ENCODE assay signal across 14 cellular contexts in the genomic region with DNA sequence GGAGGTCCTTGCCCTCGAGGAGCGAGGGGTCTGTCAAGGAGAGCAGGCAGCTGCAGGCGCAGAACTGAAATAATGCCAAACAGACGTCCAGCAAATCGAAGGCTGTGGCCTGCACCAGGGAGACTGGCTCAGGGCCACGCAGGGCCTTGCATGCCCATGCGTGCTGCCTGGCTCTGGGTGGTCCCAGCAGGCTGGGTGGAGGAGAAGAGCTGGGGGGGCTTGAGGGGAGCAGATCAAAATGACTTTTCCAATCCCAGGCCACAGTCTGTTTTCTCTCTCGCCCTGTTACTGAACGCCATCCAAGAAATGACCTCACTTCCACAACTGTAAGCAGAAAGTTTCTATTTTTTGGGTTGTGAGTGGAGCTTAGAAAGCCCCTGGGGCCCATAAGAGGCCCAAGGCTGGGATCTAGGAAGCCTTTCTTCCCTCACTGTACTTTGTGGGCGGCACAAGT.
DNase-seq lines count a peak whose midpoint lies in the region; ATAC-seq, FAIRE-seq and TF ChIP-seq lines count a peak whose summit lies in the region.
"Had no signal": no experiment of that assay in that cellular context is flagged by ENCODE, and none has a peak within 500 bp of the region (broad histone marks: within the 10 kb centered on the region; RNA-seq: fewer than 3 reads in every experiment).

No MANE protein-coding gene starts in this region.

- intact Hi-C loops in kidney (cut with DNase I) = no loop called here

- peaks cover 100% of the 10 kb centered on the region for H4K20me1 ChIP-seq in BLaER1

- FAIRE-seq in kidney (lab: Jason Lieb, UNC) = no peak
- FAIRE-seq: colon, keratinocyte had no signal

- peak overlapping the region; percentile 80 for H3K4me2 ChIP-seq in BLaER1

- peak overlapping the region; percentile 64; the same call in 1 of the 2 replicates for H3K9ac ChIP-seq in BLaER1
- H3K9ac ChIP-seq in kidney (ENCODE audit: low read length in 2 of 2) = no peak overlapping the region
- peak overlapping the region; percentile 27 to 62 (median 43) for H3K9ac ChIP-seq in skeletal muscle tissue (ENCODE audit: low read depth in 1 of 3, low read length in 3 of 3)

- H3K36me3 ChIP-seq in BLaER1 (peaks cover 99% of the 10 kb centered on the region), kidney (ENCODE audit: control insufficient read depth in 1 of 2, insufficient read depth in 2 of 2, low read length in 2 of 2) (peaks cover 4 to 34% of the 10 kb centered on the region in 2 donors), skeletal muscle tissue (ENCODE audit: control insufficient read depth in 3 of 3, insufficient read depth in 3 of 3, low read length in 3 of 3) (peaks cover 29 to 43% (median 30%) of the 10 kb centered on the region in 3 donors)

- no peak for TF ChIP-seq CTCF in kidney (IDR thresholded peaks at IDR 0.05; ENCODE audit: borderline replicate concordance, extremely low read depth, insufficient read depth)

- DNase-seq in dermis blood vessel endothelial cell = peak; percentile 23
- DNase-seq in kidney = no peak
- no peak for DNase-seq in SIG-M5 (lab: John Stamatoyannopoulos, UW)
- DNase-seq in NCI-H510A treated with DMSO at 0.1 percent for 48 hours (lab: John Stamatoyannopoulos, UW) = no peak
- no peak for DNase-seq in SKM-1 (lab: John Stamatoyannopoulos, UW; ENCODE audit: unreplicated experiment)
- DNase-seq: naive thymus-derived CD8-positive, alpha-beta T cell; NCI-H1105; NCI-H226 had no signal

- H3K9me3 ChIP-seq in BLaER1 = no peaks in the 10 kb centered on the region
- no peaks in the 10 kb centered on the region for H3K9me3 ChIP-seq in kidney (ENCODE audit: control insufficient read depth in 1 of 2, low read length in 2 of 2)
- H3K9me3 ChIP-seq in skeletal muscle tissue (ENCODE audit: control insufficient read depth in 3 of 3, low read length in 3 of 3) = no peaks in the 10 kb centered on the region

- no peaks in the 10 kb centered on the region for H3K27me3 ChIP-seq in BLaER1
- H3K27me3 ChIP-seq in skeletal muscle tissue (ENCODE audit: control insufficient read depth in 3 of 3, insufficient read depth in 3 of 3, low read length in 3 of 3) = no peaks in the 10 kb centered on the region

- H3K4me3 ChIP-seq in BLaER1 (no peak overlapping the region), kidney (ENCODE audit: low read length in 2 of 2) (no peak overlapping the region), skeletal muscle tissue (ENCODE audit: low read length in 3 of 3) (peak overlapping the region in 1 of 3 donors; percentile 29)

- peak overlapping the region; percentile 77 for H3K27ac ChIP-seq in BLaER1
- peak overlapping the region; percentile 45 to 57 for H3K27ac ChIP-seq in kidney (ENCODE audit: low read depth in 2 of 2, low read length in 2 of 2)
- H3K27ac ChIP-seq in skeletal muscle tissue (ENCODE audit: low read depth, low read length) = peak overlapping the region; percentile 63

- H3K4me1 ChIP-seq in BLaER1 (peaks cover 99% of the 10 kb centered on the region), kidney (ENCODE audit: control insufficient read depth in 1 of 2, insufficient read depth in 1 of 2, low read depth in 1 of 2, low read length in 2 of 2) (peaks cover 12 to 32% of the 10 kb centered on the region in 2 donors), skeletal muscle tissue (ENCODE audit: control insufficient read depth in 3 of 3, insufficient read depth in 3 of 3, low read length in 3 of 3) (peaks cover 65 to 75% (median 72%) of the 10 kb centered on the region in 3 donors)

- ATAC-seq in GM21447 (IDR thresholded peaks at IDR 0.05; ENCODE audit: unreplicated experiment) = no peak
- ATAC-seq: naive thymus-derived CD8-positive, alpha-beta T cell; SK-N-SH treated with all-trans-retinoic acid at 6 μM for 48 hours had no signal

Comparison
In these comparisons a context has a peak if more than half of its experiments do, and no peak if none do; other contexts are left out.
1. H3K9ac ChIP-seq: peak in BLaER1 (single experiment) and skeletal muscle tissue (3 of 3); none in kidney (0 of 2).
2. Peak in every context shown above with its lines, with median percentiles within 50 percentile points of each other: H3K27ac ChIP-seq.